ENCODE assay signal across 27 cellular contexts in genomic region chr4:62898115-62898514, GRCh38.
DNase-seq lines count a peak whose midpoint lies in the region; ATAC-seq and TF ChIP-seq lines count a peak whose summit lies in the region.
"Had no signal": no experiment of that assay in that cellular context is flagged by ENCODE, and none has a peak within 500 bp of the region (broad histone marks: within the 10 kb centered on the region; RNA-seq: fewer than 3 reads in every experiment).

No MANE protein-coding gene starts in this region.

- H3K36me3 Mint-ChIP-seq in MCF 10A (ENCODE audit: insufficient read depth, unreplicated experiment): no peaks in the 10 kb centered on the region
- H3K36me3 Mint-ChIP-seq: IgD-negative memory B cell had no signal

- no peak overlapping the region for H3K4me3 ChIP-seq in sigmoid colon
- H3K4me3 ChIP-seq: A549; BLaER1 treated with 17β-estradiol and CSF1 and Interleukin-3, amounts not matched to agents 10 nM and 100 nM; GM23248; SK-N-MC had no signal

- 74 to 91% methylated on average over 5 of the region's 5 CpGs for WGBS in sigmoid colon, 2 donors

- H3K27ac Mint-ChIP-seq in stimulated activated naive CD8-positive, alpha-beta T cell treated with anti-CD3 and anti-CD28 coated beads, Interleukin-15, amount 100 ng/mL, for 72 hours: no peak overlapping the region
- H3K27ac Mint-ChIP-seq in MCF 10A (ENCODE audit: low read depth, unreplicated experiment): no peak overlapping the region
- H3K27ac Mint-ChIP-seq: CD4-positive, alpha-beta T cell; H9; IgD-negative memory B cell had no signal

- H3K27ac ChIP-seq in sigmoid colon: no peak overlapping the region
- H3K27ac ChIP-seq: A549; BLaER1 treated with 17β-estradiol and CSF1 and Interleukin-3, amounts not matched to agents 10 nM and 100 nM; GM23248; KMS-11; RWPE1; SK-N-MC had no signal

- H3K9me3 Mint-ChIP-seq in stimulated activated naive CD8-positive, alpha-beta T cell treated with anti-CD3 and anti-CD28 coated beads, Interleukin-15, amount 100 ng/mL, for 72 hours: peaks cover 16 to 21% of the 10 kb centered on the region in 2 donors
- H3K9me3 Mint-ChIP-seq in MCF 10A (ENCODE audit: unreplicated experiment): no peaks in the 10 kb centered on the region
- H3K9me3 Mint-ChIP-seq: H9 had no signal

- H3K4me3 Mint-ChIP-seq in stimulated activated naive CD8-positive, alpha-beta T cell treated with anti-CD3 and anti-CD28 coated beads, Interleukin-15, amount 100 ng/mL, for 72 hours: no peak overlapping the region
- no peak overlapping the region for H3K4me3 Mint-ChIP-seq in MCF 10A (ENCODE audit: unreplicated experiment)
- H3K4me3 Mint-ChIP-seq: CD4-positive, alpha-beta T cell; H9; IgD-negative memory B cell had no signal

- intact Hi-C loops in sigmoid colon (cut with DNase I): no loop called here
- intact Hi-C loops in MCF 10A (cut with micrococcal nuclease): no loop called here

- TF ChIP-seq CTCF in sigmoid colon (IDR thresholded peaks at IDR 0.05) (no peak), MCF 10A (IDR thresholded peaks at IDR 0.05; ENCODE audit: unreplicated experiment) (no peak)

- peaks cover 0 to 3% (median 0%) of the 10 kb centered on the region in 4 donors for H3K9me3 ChIP-seq in sigmoid colon
- H3K9me3 ChIP-seq: A549 had no signal

- CTCF ChIA-PET in MCF 10A (lab: Yijun Ruan, JAX): no interaction called here

- H3K36me3 ChIP-seq in sigmoid colon: no peaks in the 10 kb centered on the region
- H3K36me3 ChIP-seq: BLaER1 treated with 17β-estradiol and CSF1 and Interleukin-3, amounts not matched to agents 10 nM and 100 nM had no signal

- no peak for TF ChIP-seq EP300 in sigmoid colon (IDR thresholded peaks at IDR 0.05)

- TF ChIP-seq POLR2A in sigmoid colon (IDR thresholded peaks at IDR 0.05): no peak
- TF ChIP-seq POLR2A in GM18505 (IDR thresholded peaks at IDR 0.05; ENCODE audit: borderline replicate concordance, extremely low read depth, insufficient read depth, insufficient read length): no peak

- H3K4me1 Mint-ChIP-seq in stimulated activated naive CD8-positive, alpha-beta T cell treated with anti-CD3 and anti-CD28 coated beads, Interleukin-15, amount 100 ng/mL, for 72 hours: no peaks in the 10 kb centered on the region
- H3K4me1 Mint-ChIP-seq in MCF 10A (ENCODE audit: insufficient read depth, unreplicated experiment): no peaks in the 10 kb centered on the region
- H3K4me1 Mint-ChIP-seq: IgD-negative memory B cell had no signal

- no TSS peak for BruUV-seq in MCF 10A (replicated peaks; lab: Mats Ljungman, UMichigan)

- no peak for DNase-seq in stimulated activated naive CD8-positive, alpha-beta T cell treated with anti-CD3 and anti-CD28 coated beads, Interleukin-15, Interleukin-2, amounts not matched to agents 100 U/mL and 50 U/mL, for 24 hours
- DNase-seq in stimulated activated naive CD8-positive, alpha-beta T cell treated with anti-CD3 and anti-CD28 coated beads, Interleukin-15, amount 100 ng/mL, for 72 hours: no peak
- peak; percentile 52 for DNase-seq in islet precursor cell
- DNase-seq in sigmoid colon: peak; percentile 60
- no peak for DNase-seq in NCI-H187 treated with DMSO at 0.1 percent for 48 hours (lab: John Stamatoyannopoulos, UW)
- DNase-seq in MCF 10A (ENCODE audit: unreplicated experiment): no peak
- DNase-seq: AML-193; CD4-positive, alpha-beta T cell; GM23248; H9; NCI-H1092; NCI-H1417 treated with DMSO at 0.1 percent for 48 hours; NCI-H1694 treated with DMSO at 0.1 percent for 48 hours; NCI-H2081 treated with DMSO at 0.1 percent for 48 hours; NCI-H2171; NCI-H226; NCI-H510A; NCI-H69; SIG-M5 had no signal

- POLR2A ChIA-PET in MCF 10A (lab: Yijun Ruan, JAX): no interaction called here

- no peaks in the 10 kb centered on the region for H3K27me3 Mint-ChIP-seq in stimulated activated naive CD8-positive, alpha-beta T cell treated with anti-CD3 and anti-CD28 coated beads, Interleukin-15, amount 100 ng/mL, for 72 hours
- H3K27me3 Mint-ChIP-seq in MCF 10A (ENCODE audit: insufficient read depth, unreplicated experiment): no peaks in the 10 kb centered on the region
- H3K27me3 Mint-ChIP-seq: CD4-positive, alpha-beta T cell; IgD-negative memory B cell had no signal

- no peaks in the 10 kb centered on the region for H3K4me1 ChIP-seq in sigmoid colon
- H3K4me1 ChIP-seq: A549; BLaER1 treated with 17β-estradiol and CSF1 and Interleukin-3, amounts not matched to agents 10 nM and 100 nM had no signal

- peak; percentile 19 for ATAC-seq in stimulated activated naive CD8-positive, alpha-beta T cell treated with anti-CD3 and anti-CD28 coated beads, Interleukin-15, Interleukin-2, amounts not matched to agents 100 U/mL and 50 U/mL, for 24 hours
- no peak for ATAC-seq in stimulated activated naive CD8-positive, alpha-beta T cell treated with anti-CD3 and anti-CD28 coated beads, Interleukin-15, amount 100 ng/mL, for 72 hours
- ATAC-seq in GM18505 (IDR thresholded peaks at IDR 0.05; ENCODE audit: unreplicated experiment): no peak
- ATAC-seq: A549, Panc1 had no signal

- H3K27me3 ChIP-seq in sigmoid colon: no peaks in the 10 kb centered on the region
- H3K27me3 ChIP-seq: BLaER1 treated with 17β-estradiol and CSF1 and Interleukin-3, amounts not matched to agents 10 nM and 100 nM had no signal

Comparison
In these comparisons a context has a peak if more than half of its experiments do, and no peak if none do; other contexts are left out.
1. DNase-seq: peak in islet precursor cell (single experiment) and sigmoid colon (single experiment); none in stimulated activated naive CD8-positive, alpha-beta T cell treated with anti-CD3 and anti-CD28 coated beads, Interleukin-15, Interleukin-2, amounts not matched to agents 100 U/mL and 50 U/mL, for 24 hours (single experiment), stimulated activated naive CD8-positive, alpha-beta T cell treated with anti-CD3 and anti-CD28 coated beads, Interleukin-15, amount 100 ng/mL, for 72 hours (0 of 2), NCI-H187 treated with DMSO at 0.1 percent for 48 hours (single experiment) and MCF 10A (single experiment).